In genomic region chr11:34644669-34645406, GRCh38 we compare ENCODE assay signal across 18 cellular contexts. TPM values are rescaled to one million over a fixed set of nuclear protein-coding genes. Genes with fewer than 3 reads are reported as not detected.
DNase-seq lines count a peak whose midpoint lies in the region; ATAC-seq, FAIRE-seq and TF ChIP-seq lines count a peak whose summit lies in the region.
"Had no signal": no experiment of that assay in that cellular context is flagged by ENCODE, and none has a peak within 500 bp of the region (broad histone marks: within the 10 kb centered on the region; RNA-seq: fewer than 3 reads in every experiment).

No MANE protein-coding gene starts in this region.

- H3K4me1 ChIP-seq in A549 = peaks cover 60% of the 10 kb centered on the region
- no peaks in the 10 kb centered on the region for H3K4me1 ChIP-seq in gastroesophageal sphincter

- no peaks in the 10 kb centered on the region for H3K9me3 ChIP-seq in A549
- H3K9me3 ChIP-seq in gastroesophageal sphincter = no peaks in the 10 kb centered on the region
- H3K9me3 ChIP-seq: tibial nerve had no signal

- H3K36me3 ChIP-seq in bronchial epithelial cell (ENCODE audit: control insufficient read depth, insufficient read depth, low read length) (peaks cover 37% of the 10 kb centered on the region), gastroesophageal sphincter (no peaks in the 10 kb centered on the region)
- H3K36me3 ChIP-seq: tibial nerve had no signal

- H3K36me3 Mint-ChIP-seq in effector memory CD8-positive, alpha-beta T cell (ENCODE audit: insufficient read depth) = peaks cover under 1% of the 10 kb centered on the region
- H3K36me3 Mint-ChIP-seq: naive B cell had no signal

- DNase-seq in A549 (ENCODE audit: low read depth in 1 of 2, low spot score in 1 of 2) (peak in 1 of 2 experiments; percentile 24), HS-5 (ENCODE audit: low read depth) (peak; percentile 58), bronchial epithelial cell (ENCODE audit: low read depth) (peak; percentile 78), iris pigment epithelial cell (ENCODE audit: low read depth) (peak; percentile 87), HuH-7.5 (ENCODE audit: low spot score) (no peak)
- no peak for DNase-seq in effector memory CD8-positive, alpha-beta T cell
- DNase-seq: activated CD8-positive, alpha-beta memory T cell treated with anti-CD3 and anti-CD28 coated beads, Interleukin-2, amount 50 U/mL, for 4 hours; AML-193; MM.1S; naive B cell; NCI-H345 had no signal

- TF ChIP-seq EP300 in A549 (IDR thresholded peaks at IDR 0.05) = no peak
- TF ChIP-seq EP300 in gastroesophageal sphincter (IDR thresholded peaks at IDR 0.05) = no peak

- TF ChIP-seq CTCF in A549 (IDR thresholded peaks at IDR 0.05) (no peak), bronchial epithelial cell (IDR thresholded peaks at IDR 0.05; ENCODE audit: insufficient read depth, low read length, severe bottlenecking) (no peak), gastroesophageal sphincter (IDR thresholded peaks at IDR 0.05) (no peak)

- no peak for FAIRE-seq in A549 (lab: Jason Lieb, UNC)
- peak; percentile 85 for FAIRE-seq in bronchial epithelial cell (lab: Jason Lieb, UNC)
- FAIRE-seq: GM18507, TTC549 had no signal

- H3K4me3 ChIP-seq in A549 (no peak overlapping the region), bronchial epithelial cell (ENCODE audit: low read depth, low read length) (no peak overlapping the region), gastroesophageal sphincter (no peak overlapping the region)
- H3K4me3 ChIP-seq: tibial nerve had no signal

- H3K4me1 Mint-ChIP-seq in effector memory CD8-positive, alpha-beta T cell (ENCODE audit: low read depth in 2 of 2) = peaks cover 4 to 9% of the 10 kb centered on the region in 2 donors

- peaks cover 22 to 70% of the 10 kb centered on the region in 2 donors for H3K27me3 Mint-ChIP-seq in effector memory CD8-positive, alpha-beta T cell

- no peak for TF ChIP-seq POLR2A in A549 (IDR thresholded peaks at IDR 0.05; ENCODE audit: low read length)
- TF ChIP-seq POLR2A in gastroesophageal sphincter (IDR thresholded peaks at IDR 0.05) = no peak

- H3K27me3 ChIP-seq in bronchial epithelial cell (ENCODE audit: control insufficient read depth, insufficient read depth, low read length) = no peaks in the 10 kb centered on the region
- H3K27me3 ChIP-seq in gastroesophageal sphincter = peaks cover 9% of the 10 kb centered on the region

- H3K9me3 Mint-ChIP-seq in effector memory CD8-positive, alpha-beta T cell = no peaks in the 10 kb centered on the region

- TF ChIP-seq RAD21 in A549 (conservative IDR thresholded peaks at IDR 0.05 in 1 of 2, IDR thresholded peaks at IDR 0.05 in 1 of 2) = no peak

- H3K27ac ChIP-seq in A549 = peak overlapping the region; percentile 94 to 99
- no peak overlapping the region for H3K27ac ChIP-seq in gastroesophageal sphincter
- H3K27ac ChIP-seq: tibial nerve had no signal

- ATAC-seq in A549 (no peak), gastroesophageal sphincter (no peak), HG02763 (IDR thresholded peaks at IDR 0.05; ENCODE audit: unreplicated experiment) (no peak)
- ATAC-seq in effector memory CD8-positive, alpha-beta T cell (replicated peaks) = no peak

- no peak overlapping the region for H3K4me3 Mint-ChIP-seq in effector memory CD8-positive, alpha-beta T cell
- H3K4me3 Mint-ChIP-seq: naive B cell had no signal

- CTCF ChIA-PET in A549 (lab: Yijun Ruan, JAX) = interaction anchor here (0.5 to 10.6 kb wide), 7 partner anchors 9 to 842 kb away, joined by 3 to 68 read pairs (median 6); no protein-coding TSS in a partner anchor

- H3K27ac Mint-ChIP-seq in effector memory CD8-positive, alpha-beta T cell = no peak overlapping the region
- H3K27ac Mint-ChIP-seq: naive B cell had no signal

- 48% methylated on average over 9 of the region's 9 CpGs for WGBS in A549 (ENCODE audit: missing lambda C conversion rate)
- WGBS in gastroesophageal sphincter (ENCODE audit: low coverage in 1 of 2), 2 donors = 62 to 73% methylated on average over 4 to 9 of the region's 9 CpGs

- POLR2A ChIA-PET in A549 (lab: Yijun Ruan, JAX) = interaction anchor here (1.3 kb wide), 1 partner anchor 44 kb away, joined by 3 read pairs; no protein-coding TSS in a partner anchor

- H3K4me2 ChIP-seq in A549 = peak overlapping the region; percentile 51

TF ChIP-seq in A549, 52 proteins besides CTCF, POLR2A, EP300 and RAD21:
- no peak for TF ChIP-seq RFX5 (IDR thresholded peaks at IDR 0.05)
- no peak for TF ChIP-seq RNF2 (IDR thresholded peaks at IDR 0.05; ENCODE audit: borderline replicate concordance, low read depth)
- TF ChIP-seq HMGXB4 (CRISPR knock-in tag; IDR thresholded peaks at IDR 0.05; ENCODE audit: borderline replicate concordance) = no peak
- TF ChIP-seq FOSL2 (IDR thresholded peaks at IDR 0.05) = no peak
- peak; percentile 66 for TF ChIP-seq FOSL2 (CRISPR knock-in tag; IDR thresholded peaks at IDR 0.05)
- no peak for TF ChIP-seq TFCP2L1 (CRISPR knock-in tag; IDR thresholded peaks at IDR 0.05)
- no peak for TF ChIP-seq CHD4 (IDR thresholded peaks at IDR 0.05; ENCODE audit: borderline replicate concordance)
- TF ChIP-seq, protein P1, sequence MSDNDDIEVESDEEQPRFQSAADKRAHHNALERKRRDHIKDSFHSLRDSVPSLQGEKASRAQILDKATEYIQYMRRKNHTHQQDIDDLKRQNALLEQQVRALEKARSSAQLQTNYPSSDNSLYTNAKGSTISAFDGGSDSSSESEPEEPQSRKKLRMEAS (IDR thresholded peaks at IDR 0.05) = peak; percentile 34; the same call in 1 of the 2 replicates
- no peak for TF ChIP-seq HOXB5 (CRISPR knock-in tag; IDR thresholded peaks at IDR 0.05)
- TF ChIP-seq REST (IDR thresholded peaks at IDR 0.05) = no peak
- no peak for TF ChIP-seq MYC (IDR thresholded peaks at IDR 0.05; ENCODE audit: borderline replicate concordance, low read length)
- TF ChIP-seq, protein P2, sequence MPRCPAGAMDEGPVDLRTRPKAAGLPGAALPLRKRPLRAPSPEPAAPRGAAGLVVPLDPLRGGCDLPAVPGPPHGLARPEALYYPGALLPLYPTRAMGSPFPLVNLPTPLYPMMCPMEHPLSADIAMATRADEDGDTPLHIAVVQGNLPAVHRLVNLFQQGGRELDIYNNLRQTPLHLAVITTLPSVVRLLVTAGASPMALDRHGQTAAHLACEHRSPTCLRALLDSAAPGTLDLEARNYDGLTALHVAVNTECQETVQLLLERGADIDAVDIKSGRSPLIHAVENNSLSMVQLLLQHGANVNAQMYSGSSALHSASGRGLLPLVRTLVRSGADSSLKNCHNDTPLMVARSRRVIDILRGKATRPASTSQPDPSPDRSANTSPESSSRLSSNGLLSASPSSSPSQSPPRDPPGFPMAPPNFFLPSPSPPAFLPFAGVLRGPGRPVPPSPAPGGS (IDR thresholded peaks at IDR 0.05) = no peak
- no peak for TF ChIP-seq EHMT2 (IDR thresholded peaks at IDR 0.05; ENCODE audit: low read depth)
- TF ChIP-seq MAFK (IDR thresholded peaks at IDR 0.05; ENCODE audit: partially characterized antibody) = no peak
- no peak for TF ChIP-seq ZSCAN20 (CRISPR knock-in tag; IDR thresholded peaks at IDR 0.05)
- TF ChIP-seq ZNF302 (CRISPR knock-in tag; IDR thresholded peaks at IDR 0.05) = no peak
- TF ChIP-seq KDM1A (IDR thresholded peaks at IDR 0.05; ENCODE audit: low read depth) = no peak
- TF ChIP-seq HOXA7 (CRISPR knock-in tag; IDR thresholded peaks at IDR 0.05) = no peak

RNA-seq across cellular contexts. Expression of gene EHF, which starts 23.9 kb away (rescaled TPM):
- 4.9 and 5.4 TPM in 2 replicates for polyA plus RNA-seq in A549 (2011; rRNA removed)
- 0.96 and 1.3 TPM in 2 replicates for polyA plus RNA-seq in A549 (2012; cell fraction: cytosol; rRNA removed)
- polyA plus RNA-seq in A549 (2012; cell fraction: nucleus; rRNA removed) = 1.0 TPM in 2 replicates
- 6.0 to 7.8 TPM (median 7.0 TPM) in 3 replicates for polyA plus RNA-seq in A549 (2017; fragmentation: RNase III; extraction: RNeasy Plus Mini Kit Qiagen cat#74134 plus additional on column Dnase treatment)
- polyA minus RNA-seq in A549 (2011; rRNA and poly(A)+ RNA removed) = 19.9 and 22.1 TPM in 2 replicates
- total RNA-seq in bronchial epithelial cell = 239 and 322 TPM in 2 replicates
- 10 to 100 TPM in 1 of 4 donors, 1 to 10 TPM in 1, under 1 TPM in 2; 0.13 to 30.0 (median 1.0) TPM for total RNA-seq in gastroesophageal sphincter
- total RNA-seq: G401, skeletal muscle tissue had no signal

Comparison
In these comparisons a context has a peak if more than half of its experiments do, and no peak if none do; other contexts are left out.
1. DNase-seq: peak in HS-5 (single experiment), bronchial epithelial cell (single experiment) and iris pigment epithelial cell (single experiment); none in HuH-7.5 (single experiment) and effector memory CD8-positive, alpha-beta T cell (0 of 3).
2. H3K27ac ChIP-seq: peak in A549 (2 of 2); none in gastroesophageal sphincter (0 of 4).